ENCODE assay signal across 23 cellular contexts in the genomic region with DNA sequence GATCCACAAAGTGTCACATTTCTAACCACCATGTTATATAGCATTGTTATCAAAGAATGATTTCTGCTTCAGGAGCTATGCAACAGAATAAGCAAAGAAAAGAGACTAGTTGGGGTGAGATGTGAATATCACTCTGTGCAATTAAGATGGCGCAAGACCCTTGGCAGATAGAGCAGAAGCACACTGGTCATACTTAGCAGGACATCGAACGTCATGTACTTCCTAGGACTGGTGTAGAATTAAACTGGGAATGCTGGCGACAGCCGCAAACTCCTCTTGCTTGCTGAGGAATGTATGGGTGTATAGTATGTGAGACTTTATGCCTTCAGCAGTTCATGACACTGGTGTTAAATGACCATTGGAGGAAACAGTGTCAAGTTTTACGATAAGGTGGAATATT.
"Had no signal": no experiment of that assay in that cellular context is flagged by ENCODE, and none has a peak within 500 bp of the region (broad histone marks: within the 10 kb centered on the region; RNA-seq: fewer than 3 reads in every experiment).

No MANE protein-coding gene starts in this region.

- H3K9me3 Mint-ChIP-seq: mesothelial cell of epicardium had no signal

- H3K36me3 ChIP-seq: esophagus muscularis mucosa, gastroesophageal sphincter, heart left ventricle, left lung, lower lobe of right lung had no signal

- FAIRE-seq: colon, endothelial cell of umbilical vein, frontal cortex, islet of Langerhans, keratinocyte had no signal

- H3K27me3 ChIP-seq: dorsolateral prefrontal cortex, esophagus muscularis mucosa, foreskin keratinocyte, gastroesophageal sphincter, heart left ventricle, left lung had no signal

- H3K4me1 Mint-ChIP-seq: mesothelial cell of epicardium had no signal

- ATAC-seq: foreskin keratinocyte, gastroesophageal sphincter, left cardiac atrium, left lung, left ventricle myocardium superior, lower lobe of right lung, mucosa of descending colon had no signal

- H3K36me3 Mint-ChIP-seq: mesothelial cell of epicardium, naive B cell had no signal

- H3K27ac Mint-ChIP-seq: mesothelial cell of epicardium, naive B cell had no signal

- H3K4me3 Mint-ChIP-seq: mesothelial cell of epicardium, naive B cell had no signal

- H3K27ac ChIP-seq: coronary artery, esophagus muscularis mucosa, foreskin keratinocyte, gastroesophageal sphincter, heart left ventricle, left lung, lower lobe of right lung had no signal

- DNase-seq: dermis blood vessel endothelial cell; dorsolateral prefrontal cortex; effector CD4-positive, alpha-beta T cell; effector memory CD4-positive, alpha-beta T cell; foreskin keratinocyte; heart left ventricle; hippocampal formation; left cardiac atrium; left ventricle myocardium superior; lower lobe of right lung; mesenchymal stem cell; mucosa of descending colon; naive B cell had no signal

- H3K4me3 ChIP-seq: coronary artery, dorsolateral prefrontal cortex, esophagus muscularis mucosa, gastroesophageal sphincter, heart left ventricle, left lung, lower lobe of right lung, mucosa of descending colon had no signal

- H3K9me3 ChIP-seq: esophagus muscularis mucosa, gastroesophageal sphincter, left lung, lower lobe of right lung, mucosa of descending colon had no signal

- H3K4me1 ChIP-seq: esophagus muscularis mucosa, foreskin keratinocyte, gastroesophageal sphincter, heart left ventricle, left lung, lower lobe of right lung had no signal
